In the genomic region with DNA sequence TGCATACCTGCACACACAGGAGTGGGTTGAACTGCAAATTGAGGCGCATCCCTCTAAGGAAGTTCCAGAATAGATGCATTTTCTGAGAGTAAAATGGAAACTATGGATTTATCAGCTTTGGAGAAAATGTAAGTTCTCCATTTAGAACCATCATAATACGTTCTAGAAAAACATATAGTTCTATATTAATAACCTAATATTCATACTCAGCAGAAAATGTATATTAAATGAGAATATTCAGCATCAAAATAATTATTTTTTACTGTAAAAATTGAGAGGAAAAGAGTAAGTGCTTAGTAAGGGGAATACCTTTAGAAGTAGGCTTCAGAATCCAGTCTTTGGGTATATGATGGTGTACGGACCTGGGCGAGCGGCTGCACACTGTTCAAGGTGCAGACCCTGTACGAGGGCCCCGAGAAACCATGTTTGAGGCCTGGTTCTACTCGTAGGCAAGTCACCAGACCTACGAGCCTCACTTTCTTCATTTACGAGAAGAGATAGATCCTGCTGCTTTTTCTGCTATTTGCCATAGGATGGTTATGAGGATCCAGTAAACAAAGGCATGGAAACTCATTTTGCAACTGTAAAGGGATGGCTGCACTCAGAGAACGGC, we compare ENCODE assay signal across 1 cellular context.
TF ChIP-seq lines count a peak whose summit lies in the region.

No MANE protein-coding gene starts in this region.

TF ChIP-seq in H1, 55 proteins besides CTCF, POLR2A, EP300 and RAD21:
- TF ChIP-seq, protein P1, sequence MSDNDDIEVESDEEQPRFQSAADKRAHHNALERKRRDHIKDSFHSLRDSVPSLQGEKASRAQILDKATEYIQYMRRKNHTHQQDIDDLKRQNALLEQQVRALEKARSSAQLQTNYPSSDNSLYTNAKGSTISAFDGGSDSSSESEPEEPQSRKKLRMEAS (IDR thresholded peaks at IDR 0.05): no peak
- no peak for TF ChIP-seq CTBP2 (IDR thresholded peaks at IDR 0.05; ENCODE audit: borderline replicate concordance, insufficient read depth, insufficient read length, low read length)
- no peak for TF ChIP-seq SIX5 (IDR thresholded peaks at IDR 0.05; ENCODE audit: low read depth, low read length)
- TF ChIP-seq HDAC2 (IDR thresholded peaks at IDR 0.05; ENCODE audit: borderline replicate concordance in 1 of 2, low read depth in 2 of 2, low read length in 2 of 2): no peak
- no peak for TF ChIP-seq TEAD4 (IDR thresholded peaks at IDR 0.05; ENCODE audit: low read depth, low read length)
- TF ChIP-seq FOSL1 (IDR thresholded peaks at IDR 0.05; ENCODE audit: insufficient read depth, low read depth, low read length): no peak
- TF ChIP-seq, protein P2, sequence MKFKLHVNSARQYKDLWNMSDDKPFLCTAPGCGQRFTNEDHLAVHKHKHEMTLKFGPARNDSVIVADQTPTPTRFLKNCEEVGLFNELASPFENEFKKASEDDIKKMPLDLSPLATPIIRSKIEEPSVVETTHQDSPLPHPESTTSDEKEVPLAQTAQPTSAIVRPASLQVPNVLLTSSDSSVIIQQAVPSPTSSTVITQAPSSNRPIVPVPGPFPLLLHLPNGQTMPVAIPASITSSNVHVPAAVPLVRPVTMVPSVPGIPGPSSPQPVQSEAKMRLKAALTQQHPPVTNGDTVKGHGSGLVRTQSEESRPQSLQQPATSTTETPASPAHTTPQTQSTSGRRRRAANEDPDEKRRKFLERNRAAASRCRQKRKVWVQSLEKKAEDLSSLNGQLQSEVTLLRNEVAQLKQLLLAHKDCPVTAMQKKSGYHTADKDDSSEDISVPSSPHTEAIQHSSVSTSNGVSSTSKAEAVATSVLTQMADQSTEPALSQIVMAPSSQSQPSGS (IDR thresholded peaks at IDR 0.05; ENCODE audit: low read length): no peak
- TF ChIP-seq ATF3 (IDR thresholded peaks at IDR 0.05; ENCODE audit: insufficient read depth, low read depth, low read length): no peak
- TF ChIP-seq ZNF274 (IDR thresholded peaks at IDR 0.05; ENCODE audit: borderline replicate concordance, extremely low read depth, low read length): no peak
- TF ChIP-seq RXRA (IDR thresholded peaks at IDR 0.05; ENCODE audit: insufficient read depth, low read depth, low read length): no peak
